ENCODE assay signal across 1 cellular context in the genomic region with DNA sequence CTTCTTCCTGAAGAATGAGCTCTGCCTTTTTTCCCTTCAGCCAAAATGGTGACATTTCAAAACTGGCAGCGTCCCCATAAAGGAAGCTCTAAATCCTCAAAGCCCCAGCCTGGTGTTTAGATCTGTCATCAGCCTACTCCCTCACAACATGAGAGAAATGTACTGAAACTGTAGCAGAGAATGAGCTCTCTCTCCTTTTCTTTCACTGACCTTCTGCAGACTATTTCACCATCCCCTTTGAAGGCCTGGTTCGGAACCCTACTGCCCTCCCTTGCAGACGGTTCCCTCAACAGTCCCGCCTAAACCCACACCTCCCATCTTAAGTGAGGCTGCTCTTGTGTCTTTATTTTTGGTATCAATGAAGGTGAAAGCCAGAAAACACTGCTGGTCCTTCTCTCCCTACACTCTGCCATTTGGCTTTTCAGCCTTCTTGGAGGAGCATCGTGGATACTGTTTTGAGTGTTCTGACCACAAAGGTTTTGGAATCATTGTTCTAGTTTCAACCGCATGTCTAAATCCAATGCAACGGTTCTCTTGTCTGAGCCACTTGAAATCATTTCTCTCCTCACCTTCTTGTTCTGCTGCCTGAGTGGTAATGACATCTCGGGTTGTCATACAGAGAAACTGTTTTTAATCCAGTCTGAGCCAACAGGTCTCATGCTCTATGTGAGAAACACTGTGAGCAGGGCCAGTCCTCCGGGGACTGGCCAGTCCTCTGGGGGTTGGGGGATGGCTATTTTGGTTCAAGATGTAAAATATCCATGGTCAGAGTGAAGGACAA.
TF ChIP-seq lines count a peak whose summit lies in the region.

No MANE protein-coding gene starts in this region.

TF ChIP-seq in GM12878, 131 proteins besides CTCF, POLR2A, EP300 and RAD21 (continued from another document and continues in another):
- TF ChIP-seq BCL3 (IDR thresholded peaks at IDR 0.05; ENCODE audit: borderline replicate concordance, insufficient read depth, low read depth, low read length, poor library complexity, severe bottlenecking) (peak; percentile 59), MYC (IDR thresholded peaks at IDR 0.05; ENCODE audit: insufficient read depth, insufficient read length, insufficient replicate concordance, low read length, severe bottlenecking) (no peak), BMI1 (IDR thresholded peaks at IDR 0.05; ENCODE audit: borderline replicate concordance) (no peak), SMAD5 (IDR thresholded peaks at IDR 0.05; ENCODE audit: low read depth) (no peak), SIX5 (IDR thresholded peaks at IDR 0.05; ENCODE audit: low read depth, low read length, severe bottlenecking) (no peak), ATF2 (IDR thresholded peaks at IDR 0.05; ENCODE audit: low read length) (peak; percentile 91), ZNF207 (IDR thresholded peaks at IDR 0.05; ENCODE audit: borderline replicate concordance) (no peak), POU2F2 (IDR thresholded peaks at IDR 0.05; ENCODE audit: borderline replicate concordance, low read depth, low read length) (no peak), NR2C1 (IDR thresholded peaks at IDR 0.05) (no peak), SMARCA5 (IDR thresholded peaks at IDR 0.05) (no peak), SPI1 (IDR thresholded peaks at IDR 0.05; ENCODE audit: borderline replicate concordance, insufficient read depth, low read depth, low read length) (no peak), ZNF622 (IDR thresholded peaks at IDR 0.05) (no peak), MEF2B (IDR thresholded peaks at IDR 0.05; ENCODE audit: partially characterized antibody, poor library complexity, severe bottlenecking) (peak; percentile 97), STAT3 (IDR thresholded peaks at IDR 0.05; ENCODE audit: low read depth, low read length) (no peak), SIN3A (IDR thresholded peaks at IDR 0.05; ENCODE audit: low read depth, low read length) (no peak), CHD4 (IDR thresholded peaks at IDR 0.05) (no peak), ATF7 (IDR thresholded peaks at IDR 0.05; ENCODE audit: low read depth) (no peak), E2F4 (IDR thresholded peaks at IDR 0.05; ENCODE audit: low read depth, low read length) (no peak), ZBTB40 (IDR thresholded peaks at IDR 0.05; ENCODE audit: borderline replicate concordance) (no peak), CBFB (IDR thresholded peaks at IDR 0.05; ENCODE audit: low read depth) (peak; percentile 93), CHD1 (IDR thresholded peaks at IDR 0.05; ENCODE audit: low read depth, low read length) (no peak), CBX5 (IDR thresholded peaks at IDR 0.05; ENCODE audit: low read depth) (0 out of 2 replicates have a peak, but pooled peaks have one; percentile 42), BACH1 (IDR thresholded peaks at IDR 0.05; ENCODE audit: borderline replicate concordance) (no peak), HDAC6 (IDR thresholded peaks at IDR 0.05; ENCODE audit: unreplicated experiment) (no peak), PKNOX1 (IDR thresholded peaks at IDR 0.05) (no peak), KDM1A (IDR thresholded peaks at IDR 0.05; ENCODE audit: borderline replicate concordance) (no peak), MAX (IDR thresholded peaks at IDR 0.05; ENCODE audit: low read depth, low read length) (no peak), CREM (IDR thresholded peaks at IDR 0.05; ENCODE audit: low read depth) (peak; percentile 75; the same call in 1 of the 2 replicates), RCOR1 (conservative IDR thresholded peaks at IDR 0.05; ENCODE audit: low read depth, low read length) (no peak)
- TF ChIP-seq, protein P1, sequence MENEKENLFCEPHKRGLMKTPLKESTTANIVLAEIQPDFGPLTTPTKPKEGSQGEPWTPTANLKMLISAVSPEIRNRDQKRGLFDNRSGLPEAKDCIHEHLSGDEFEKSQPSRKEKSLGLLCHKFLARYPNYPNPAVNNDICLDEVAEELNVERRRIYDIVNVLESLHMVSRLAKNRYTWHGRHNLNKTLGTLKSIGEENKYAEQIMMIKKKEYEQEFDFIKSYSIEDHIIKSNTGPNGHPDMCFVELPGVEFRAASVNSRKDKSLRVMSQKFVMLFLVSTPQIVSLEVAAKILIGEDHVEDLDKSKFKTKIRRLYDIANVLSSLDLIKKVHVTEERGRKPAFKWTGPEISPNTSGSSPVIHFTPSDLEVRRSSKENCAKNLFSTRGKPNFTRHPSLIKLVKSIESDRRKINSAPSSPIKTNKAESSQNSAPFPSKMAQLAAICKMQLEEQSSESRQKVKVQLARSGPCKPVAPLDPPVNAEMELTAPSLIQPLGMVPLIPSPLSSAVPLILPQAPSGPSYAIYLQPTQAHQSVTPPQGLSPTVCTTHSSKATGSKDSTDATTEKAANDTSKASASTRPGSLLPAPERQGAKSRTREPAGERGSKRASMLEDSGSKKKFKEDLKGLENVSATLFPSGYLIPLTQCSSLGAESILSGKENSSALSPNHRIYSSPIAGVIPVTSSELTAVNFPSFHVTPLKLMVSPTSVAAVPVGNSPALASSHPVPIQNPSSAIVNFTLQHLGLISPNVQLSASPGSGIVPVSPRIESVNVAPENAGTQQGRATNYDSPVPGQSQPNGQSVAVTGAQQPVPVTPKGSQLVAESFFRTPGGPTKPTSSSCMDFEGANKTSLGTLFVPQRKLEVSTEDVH (IDR thresholded peaks at IDR 0.05; ENCODE audit: low read depth, partially characterized antibody): no peak
- TF ChIP-seq, protein P2, sequence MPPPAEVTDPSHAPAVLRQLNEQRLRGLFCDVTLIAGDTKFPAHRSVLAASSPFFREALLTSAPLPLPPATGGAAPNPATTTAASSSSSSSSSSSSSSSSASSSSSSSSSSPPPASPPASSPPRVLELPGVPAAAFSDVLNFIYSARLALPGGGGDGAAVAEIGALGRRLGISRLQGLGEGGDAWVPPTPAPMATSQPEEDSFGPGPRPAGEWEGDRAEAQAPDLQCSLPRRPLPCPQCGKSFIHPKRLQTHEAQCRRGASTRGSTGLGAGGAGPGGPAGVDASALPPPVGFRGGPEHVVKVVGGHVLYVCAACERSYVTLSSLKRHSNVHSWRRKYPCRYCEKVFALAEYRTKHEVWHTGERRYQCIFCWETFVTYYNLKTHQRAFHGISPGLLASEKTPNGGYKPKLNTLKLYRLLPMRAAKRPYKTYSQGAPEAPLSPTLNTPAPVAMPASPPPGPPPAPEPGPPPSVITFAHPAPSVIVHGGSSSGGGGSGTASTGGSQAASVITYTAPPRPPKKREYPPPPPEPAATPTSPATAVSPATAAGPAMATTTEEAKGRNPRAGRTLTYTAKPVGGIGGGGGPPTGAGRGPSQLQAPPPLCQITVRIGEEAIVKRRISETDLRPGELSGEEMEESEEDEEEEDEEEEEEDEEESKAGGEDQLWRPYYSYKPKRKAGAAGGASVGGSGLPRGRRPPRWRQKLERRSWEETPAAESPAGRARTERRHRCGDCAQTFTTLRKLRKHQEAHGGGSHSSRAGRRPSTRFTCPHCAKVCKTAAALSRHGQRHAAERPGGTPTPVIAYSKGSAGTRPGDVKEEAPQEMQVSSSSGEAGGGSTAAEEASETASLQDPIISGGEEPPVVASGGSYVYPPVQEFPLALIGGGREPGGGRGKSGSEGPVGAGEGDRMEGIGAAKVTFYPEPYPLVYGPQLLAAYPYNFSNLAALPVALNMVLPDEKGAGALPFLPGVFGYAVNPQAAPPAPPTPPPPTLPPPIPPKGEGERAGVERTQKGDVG (CRISPR knock-in tag; IDR thresholded peaks at IDR 0.05): no peak
- TF ChIP-seq, protein P3, sequence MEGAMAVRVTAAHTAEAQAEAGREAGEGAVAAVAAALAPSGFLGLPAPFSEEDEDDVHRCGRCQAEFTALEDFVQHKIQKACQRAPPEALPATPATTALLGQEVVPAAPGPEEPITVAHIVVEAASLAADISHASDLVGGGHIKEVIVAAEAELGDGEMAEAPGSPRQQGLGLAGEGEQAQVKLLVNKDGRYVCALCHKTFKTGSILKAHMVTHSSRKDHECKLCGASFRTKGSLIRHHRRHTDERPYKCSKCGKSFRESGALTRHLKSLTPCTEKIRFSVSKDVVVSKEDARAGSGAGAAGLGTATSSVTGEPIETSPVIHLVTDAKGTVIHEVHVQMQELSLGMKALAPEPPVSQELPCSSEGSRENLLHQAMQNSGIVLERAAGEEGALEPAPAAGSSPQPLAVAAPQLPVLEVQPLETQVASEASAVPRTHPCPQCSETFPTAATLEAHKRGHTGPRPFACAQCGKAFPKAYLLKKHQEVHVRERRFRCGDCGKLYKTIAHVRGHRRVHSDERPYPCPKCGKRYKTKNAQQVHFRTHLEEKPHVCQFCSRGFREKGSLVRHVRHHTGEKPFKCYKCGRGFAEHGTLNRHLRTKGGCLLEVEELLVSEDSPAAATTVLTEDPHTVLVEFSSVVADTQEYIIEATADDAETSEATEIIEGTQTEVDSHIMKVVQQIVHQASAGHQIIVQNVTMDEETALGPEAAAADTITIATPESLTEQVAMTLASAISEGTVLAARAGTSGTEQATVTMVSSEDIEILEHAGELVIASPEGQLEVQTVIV (IDR thresholded peaks at IDR 0.05; ENCODE audit: borderline replicate concordance, partially characterized antibody): no peak
